Comparison of ENCODE assay signal across 8 cellular contexts in genomic region chr15:43285609-43286037, GRCh38. TPM values are rescaled to one million over a fixed set of nuclear protein-coding genes. Genes with fewer than 3 reads are reported as not detected.
A peak's percentile ranks its signal among the peaks of the same experiment; 100 is the strongest.
DNase-seq lines count a peak whose midpoint lies in the region; ATAC-seq and TF ChIP-seq lines count a peak whose summit lies in the region.

No MANE protein-coding gene starts in this region.

- no peak overlapping the region for H3K27ac ChIP-seq in ascending aorta

- intact Hi-C loops in ascending aorta (cut with DNase I) = loop anchor here (1.0 kb wide), 1 partner anchor 60 kb away; no protein-coding TSS in a partner anchor

- TF ChIP-seq CTCF in ascending aorta (IDR thresholded peaks at IDR 0.05) = peak; percentile 78 to 84 (median 81)

- no peaks in the 10 kb centered on the region for H3K9me3 ChIP-seq in ascending aorta

- ATAC-seq in SK-N-SH treated with all-trans-retinoic acid at 6 μM for 48 hours = peak; percentile 90
- ATAC-seq in HG03108 (IDR thresholded peaks at IDR 0.05; ENCODE audit: unreplicated experiment) = no peak

- H3K4me1 ChIP-seq in ascending aorta = no peaks in the 10 kb centered on the region

- H3K36me3 ChIP-seq in ascending aorta = no peaks in the 10 kb centered on the region

- no peak overlapping the region for H3K4me3 ChIP-seq in ascending aorta

- DNase-seq in GM04503 (ENCODE audit: low read depth) = peak; percentile 17
- peak; percentile 68 for DNase-seq in MV-4-11 (lab: John Stamatoyannopoulos, UW)
- DNase-seq in ascending aorta (ENCODE audit: low spot score in 2 of 2) = no peak
- peak; percentile 74 for DNase-seq in hepatic stellate cell (ENCODE audit: low spot score)
- DNase-seq in smooth muscle cell of the brain vasculature (ENCODE audit: low read depth, low spot score) = peak; percentile 39
- DNase-seq in DMS153 treated with DMSO at 0.1 percent for 48 hours (lab: John Stamatoyannopoulos, UW; ENCODE audit: unreplicated experiment) = no peak

- H3K27me3 ChIP-seq in ascending aorta = no peaks in the 10 kb centered on the region

TF ChIP-seq in SK-N-SH treated with all-trans-retinoic acid at 6 μM for 48 hours, 23 proteins besides CTCF, POLR2A, EP300 and RAD21:
- no peak for TF ChIP-seq ZNF8 (CRISPR knock-in tag; IDR thresholded peaks at IDR 0.05)
- TF ChIP-seq ZFP30 (CRISPR knock-in tag; IDR thresholded peaks at IDR 0.05) = no peak
- TF ChIP-seq ESRRG (CRISPR knock-in tag; IDR thresholded peaks at IDR 0.05) = no peak
- TF ChIP-seq ZFP3 (CRISPR knock-in tag; IDR thresholded peaks at IDR 0.05) = no peak

RNA-seq across cellular contexts. Expression of gene TGM7, which starts 16.4 kb away (rescaled TPM):
- total RNA-seq in ascending aorta = not detected

RNA-seq across cellular contexts. Expression of gene TGM5, which starts 18.9 kb away (rescaled TPM):
- not detected for total RNA-seq in ascending aorta

RNA-seq across cellular contexts. Expression of gene LCMT2, which starts 44.8 kb away (rescaled TPM):
- total RNA-seq in ascending aorta = 1.2 TPM

Comparison
In these comparisons a context has a peak if more than half of its experiments do, and no peak if none do; other contexts are left out.
1. DNase-seq: peak in GM04503 (single experiment), MV-4-11 (single experiment), hepatic stellate cell (single experiment) and smooth muscle cell of the brain vasculature (single experiment); none in ascending aorta (0 of 2) and DMS153 treated with DMSO at 0.1 percent for 48 hours (single experiment).